ENCODE assay signal across 10 cellular contexts in genomic region chr19:16445238-16446107, GRCh38. TPM values are rescaled to one million over a fixed set of nuclear protein-coding genes. Genes with fewer than 3 reads are reported as not detected.
DNase-seq lines count a peak whose midpoint lies in the region; ATAC-seq and TF ChIP-seq lines count a peak whose summit lies in the region.
"Had no signal": no experiment of that assay in that cellular context is flagged by ENCODE, and none has a peak within 500 bp of the region (broad histone marks: within the 10 kb centered on the region; RNA-seq: fewer than 3 reads in every experiment).

No MANE protein-coding gene starts in this region.

- peaks cover 14% of the 10 kb centered on the region for H3K36me3 Mint-ChIP-seq in mesothelial cell of epicardium

- TF ChIP-seq POLR2A in Raji (IDR thresholded peaks at IDR 0.05; ENCODE audit: insufficient read depth, low read depth, low read length): peak; percentile 79

- H3K4me1 Mint-ChIP-seq in mesothelial cell of epicardium: peaks cover 47% of the 10 kb centered on the region

- DNase-seq in mesothelial cell of epicardium (ENCODE audit: low spot score in 2 of 2, unreplicated experiment in 2 of 2) (no peak), ecto neural progenitor cell (ENCODE audit: low spot score) (no peak), COR-L47 (lab: John Stamatoyannopoulos, UW) (no peak), NCI-H1092 treated with DMSO at 0.1 percent for 48 hours (lab: John Stamatoyannopoulos, UW) (no peak)
- DNase-seq in stimulated activated CD4-positive, alpha-beta T cell treated with anti-CD3 and anti-CD28 coated beads, Interleukin-15, amount 100 ng/mL, for 24 hours: no peak

- H3K9me3 Mint-ChIP-seq in mesothelial cell of epicardium: no peaks in the 10 kb centered on the region

- peak overlapping the region; percentile 59 for H3K27ac Mint-ChIP-seq in mesothelial cell of epicardium

- TF ChIP-seq CTCF in mesothelial cell of epicardium (IDR thresholded peaks at IDR 0.05; ENCODE audit: unreplicated experiment): no peak

- ATAC-seq in GM18498 (IDR thresholded peaks at IDR 0.05; ENCODE audit: unreplicated experiment) (peak; percentile 30), HG02798 (IDR thresholded peaks at IDR 0.05; ENCODE audit: poor library complexity, unreplicated experiment) (peak; percentile 35)

- no peak overlapping the region for H3K4me3 Mint-ChIP-seq in mesothelial cell of epicardium

- H3K27me3 Mint-ChIP-seq in mesothelial cell of epicardium (ENCODE audit: low read depth): no peaks in the 10 kb centered on the region

RNA-seq across cellular contexts. Expression of gene EPS15L1, which starts 26.3 kb away (rescaled TPM):
- total RNA-seq in mesothelial cell of epicardium: 53.8 to 60.3 TPM (median 54.7 TPM) in 3 replicates

RNA-seq across cellular contexts. Expression of gene CALR3, which starts 50.5 kb away (rescaled TPM):
- not detected in 3 replicates for total RNA-seq in mesothelial cell of epicardium
- total RNA-seq: lung; T-helper 1 cell treated with Interleukin-12 subunit alpha and Interleukin-12 subunit beta and Interleukin-4 antibody, amounts not matched to agents 30 ng/mL and 1 ng/mL, for 36 hours had no signal

RNA-seq across cellular contexts. Expression of gene C19orf44, which starts 50.7 kb away (rescaled TPM):
- total RNA-seq in mesothelial cell of epicardium: 6.0 to 7.3 TPM (median 6.4 TPM) in 3 replicates
